25 cellular contexts compared by ENCODE assay signal in the genomic region with DNA sequence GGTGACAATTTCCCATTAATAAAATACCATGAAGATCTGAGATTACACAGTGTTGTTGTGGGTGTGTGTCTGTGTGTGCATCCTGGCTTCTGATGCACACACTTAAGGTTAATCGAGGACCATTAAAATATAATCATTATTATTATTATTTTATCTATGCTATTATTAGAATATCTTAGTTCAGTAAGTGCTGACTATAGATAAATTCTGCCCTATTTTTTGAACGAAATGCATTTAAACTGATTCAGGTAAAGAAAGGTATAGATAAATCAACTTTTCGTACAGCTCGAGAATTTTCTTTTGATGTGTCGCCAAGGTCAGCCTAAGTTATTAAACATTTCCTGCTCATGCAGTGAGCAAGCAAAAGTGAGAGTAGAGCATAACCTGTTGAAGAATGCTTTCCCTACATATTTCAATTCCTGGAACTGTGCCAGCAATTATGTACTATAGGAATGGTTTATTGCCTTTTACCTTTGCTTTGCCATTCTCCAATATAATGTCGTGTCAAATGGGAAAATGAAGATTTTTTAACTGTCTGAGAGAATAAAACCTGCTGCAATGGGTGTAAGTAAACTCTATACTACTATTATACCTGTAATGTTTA. TPM values are rescaled to one million over a fixed set of nuclear protein-coding genes. Genes with fewer than 3 reads are reported as not detected.
DNase-seq lines count a peak whose midpoint lies in the region; ATAC-seq, FAIRE-seq and TF ChIP-seq lines count a peak whose summit lies in the region.
"Had no signal": no experiment of that assay in that cellular context is flagged by ENCODE, and none has a peak within 500 bp of the region (broad histone marks: within the 10 kb centered on the region; RNA-seq: fewer than 3 reads in every experiment).

No MANE protein-coding gene starts in this region.

- H3K4me3 ChIP-seq in K562: no peak overlapping the region
- H3K4me3 ChIP-seq: MG63, PC-9, SJCRH30 had no signal

- ATAC-seq in K562: no peak
- ATAC-seq: CD8-positive, alpha-beta T cell; Right ventricle myocardium inferior; SK-N-SH treated with all-trans-retinoic acid at 6 μM for 48 hours; T-helper 17 cell had no signal

- H3K9ac ChIP-seq in K562 (ENCODE audit: insufficient read depth in 1 of 2, low read depth in 2 of 2, low read length in 2 of 2): no peak overlapping the region

- H2AFZ ChIP-seq in K562 (ENCODE audit: low read depth, low read length): no peak overlapping the region
- H2AFZ ChIP-seq: PC-9 had no signal

- H3K36me3 ChIP-seq in K562 (ENCODE audit: control insufficient read depth, insufficient read depth, low read length): no peaks in the 10 kb centered on the region
- H3K36me3 ChIP-seq: MG63, SJCRH30 had no signal

- WGBS in K562 (ENCODE audit: insufficient coverage, low coverage, missing lambda C conversion rate): 0% methylated on average over 6 of the region's 6 CpGs

- CTCF ChIA-PET in K562 (lab: Yijun Ruan, JAX; ENCODE audit: low intra/inter-chr PET ratio): no interaction called here

- TF ChIP-seq EP300 in Ishikawa (IDR thresholded peaks at IDR 0.05; ENCODE audit: borderline replicate concordance): no peak
- TF ChIP-seq EP300 in K562 (IDR thresholded peaks at IDR 0.05; ENCODE audit: low read length): no peak

- intact Hi-C loops in K562 (cut with micrococcal nuclease): no loop called here

- no peak for TF ChIP-seq CTCF in K562 (IDR thresholded peaks at IDR 0.05 in 2 of 3, conservative IDR thresholded peaks at IDR 0.05 in 1 of 3; ENCODE audit: insufficient read depth in 2 of 3, low read depth in 1 of 3, low read length in 3 of 3)

- no peaks in the 10 kb centered on the region for H3K9me3 ChIP-seq in K562 (replicated peaks; ENCODE audit: control insufficient read depth, insufficient read depth, low read depth, low read length)
- H3K9me3 ChIP-seq: Caco-2, MG63, SJCRH30 had no signal

- POLR2A ChIA-PET in K562 (lab: Yijun Ruan, JAX): no interaction called here

- H3K27me3 ChIP-seq in K562 (ENCODE audit: control insufficient read depth in 2 of 2, insufficient read depth in 2 of 2, low read length in 2 of 2): no peaks in the 10 kb centered on the region
- H3K27me3 ChIP-seq: MG63, SJCRH30 had no signal

- no peak overlapping the region for H3K4me3 Mint-ChIP-seq in immature natural killer cell
- H3K4me3 Mint-ChIP-seq: B cell; CD8-positive, alpha-beta T cell; T-helper 17 cell had no signal

- no peaks in the 10 kb centered on the region for H3K4me1 Mint-ChIP-seq in immature natural killer cell
- H3K4me1 Mint-ChIP-seq: B cell, T-helper 17 cell had no signal

- in situ Hi-C loops in K562 (cut with MboI): no loop called here

- no TSS peak for BruUV-seq in K562 (replicated peaks; lab: Mats Ljungman, UMichigan)

- no peak overlapping the region for H3K4me2 ChIP-seq in K562 (ENCODE audit: insufficient read depth, low read length)
- H3K4me2 ChIP-seq: PC-9 had no signal

- no peak overlapping the region for H3K27ac ChIP-seq in K562 (ENCODE audit: extremely low read depth, low read depth, low read length)
- H3K27ac ChIP-seq: C4-2B, PC-9, SJCRH30 had no signal

- H3K9me3 Mint-ChIP-seq in immature natural killer cell: peaks cover 3 to 34% (median 19%) of the 10 kb centered on the region in 6 donors
- H3K9me3 Mint-ChIP-seq: CD8-positive, alpha-beta T cell had no signal

- no peaks in the 10 kb centered on the region for H3K79me2 ChIP-seq in K562 (ENCODE audit: control insufficient read depth, insufficient read depth, low read length)

- no peak for FAIRE-seq in K562 (lab: Jason Lieb, UNC)
- FAIRE-seq: GM18507, H54 had no signal

- TF ChIP-seq RAD21 in Ishikawa (IDR thresholded peaks at IDR 0.05; ENCODE audit: low read depth): no peak
- no peak for TF ChIP-seq RAD21 in K562 (CRISPR knock-in tag; conservative IDR thresholded peaks at IDR 0.05 in 1 of 2, IDR thresholded peaks at IDR 0.05 in 1 of 2)

- H3K4me1 ChIP-seq in K562 (replicated peaks in 1 of 2; ENCODE audit: control insufficient read depth in 2 of 2, insufficient read depth in 2 of 2, low read length in 2 of 2): no peaks in the 10 kb centered on the region
- H3K4me1 ChIP-seq: Caco-2, SJCRH30 had no signal

- peaks cover 0 to 3% (median 0%) of the 10 kb centered on the region in 3 donors for H3K36me3 Mint-ChIP-seq in immature natural killer cell
- H3K36me3 Mint-ChIP-seq: CD8-positive, alpha-beta T cell had no signal

- TF ChIP-seq POLR2A in K562 (conservative IDR thresholded peaks at IDR 0.05): no peak

- H3K9me1 ChIP-seq in K562 (ENCODE audit: control insufficient read depth, insufficient read depth, low read length): no peaks in the 10 kb centered on the region

- H3K27ac Mint-ChIP-seq in immature natural killer cell: no peak overlapping the region
- H3K27ac Mint-ChIP-seq: B cell; CD8-positive, alpha-beta T cell; T-helper 17 cell had no signal

- DNase-seq in NCI-H748 (lab: John Stamatoyannopoulos, UW; ENCODE audit: unreplicated experiment): peak; percentile 52
- DNase-seq in NCI-H748 treated with DMSO at 0.1 percent for 48 hours (lab: John Stamatoyannopoulos, UW): no peak
- peak in 2 of 4 experiments; percentile 13 to 14 for DNase-seq in K562 (ENCODE audit: extremely low read depth in 1 of 4, low spot score in 3 of 4)
- no peak for DNase-seq in immature natural killer cell
- no peak for DNase-seq in activated CD4-positive, alpha-beta T cell treated with anti-CD3 and anti-CD28 coated beads, Interleukin-2, amount 50 U/mL, for 1 hour
- no peak for DNase-seq in epidermal melanocyte (ENCODE audit: insufficient read length, low spot score)
- DNase-seq: Caco-2; CD8-positive, alpha-beta T cell; KBM-7; MG63; NCI-H1694 treated with DMSO at 0.1 percent for 48 hours; NCI-H2081; NCI-H510A; NCI-H774; PC-9; SJCRH30; T-helper 17 cell had no signal

- H4K20me1 ChIP-seq in K562 (replicated peaks; ENCODE audit: control insufficient read depth, insufficient read depth, low read length): no peaks in the 10 kb centered on the region

- H3K27me3 Mint-ChIP-seq in immature natural killer cell (ENCODE audit: low read depth in 3 of 3): peaks cover 0 to 2% (median 2%) of the 10 kb centered on the region in 3 donors
- H3K27me3 Mint-ChIP-seq: B cell, T-helper 17 cell had no signal

TF ChIP-seq in Ishikawa, 13 proteins besides CTCF, POLR2A, EP300 and RAD21:
- TF ChIP-seq NFIC (IDR thresholded peaks at IDR 0.05) (peak; percentile 68), TAF1 (IDR thresholded peaks at IDR 0.05; ENCODE audit: low read depth) (no peak), EGR1 (IDR thresholded peaks at IDR 0.05) (no peak)

TF ChIP-seq in K562, 482 proteins besides CTCF, POLR2A, EP300 and RAD21 (continues in another document):
- TF ChIP-seq, protein P1, sequence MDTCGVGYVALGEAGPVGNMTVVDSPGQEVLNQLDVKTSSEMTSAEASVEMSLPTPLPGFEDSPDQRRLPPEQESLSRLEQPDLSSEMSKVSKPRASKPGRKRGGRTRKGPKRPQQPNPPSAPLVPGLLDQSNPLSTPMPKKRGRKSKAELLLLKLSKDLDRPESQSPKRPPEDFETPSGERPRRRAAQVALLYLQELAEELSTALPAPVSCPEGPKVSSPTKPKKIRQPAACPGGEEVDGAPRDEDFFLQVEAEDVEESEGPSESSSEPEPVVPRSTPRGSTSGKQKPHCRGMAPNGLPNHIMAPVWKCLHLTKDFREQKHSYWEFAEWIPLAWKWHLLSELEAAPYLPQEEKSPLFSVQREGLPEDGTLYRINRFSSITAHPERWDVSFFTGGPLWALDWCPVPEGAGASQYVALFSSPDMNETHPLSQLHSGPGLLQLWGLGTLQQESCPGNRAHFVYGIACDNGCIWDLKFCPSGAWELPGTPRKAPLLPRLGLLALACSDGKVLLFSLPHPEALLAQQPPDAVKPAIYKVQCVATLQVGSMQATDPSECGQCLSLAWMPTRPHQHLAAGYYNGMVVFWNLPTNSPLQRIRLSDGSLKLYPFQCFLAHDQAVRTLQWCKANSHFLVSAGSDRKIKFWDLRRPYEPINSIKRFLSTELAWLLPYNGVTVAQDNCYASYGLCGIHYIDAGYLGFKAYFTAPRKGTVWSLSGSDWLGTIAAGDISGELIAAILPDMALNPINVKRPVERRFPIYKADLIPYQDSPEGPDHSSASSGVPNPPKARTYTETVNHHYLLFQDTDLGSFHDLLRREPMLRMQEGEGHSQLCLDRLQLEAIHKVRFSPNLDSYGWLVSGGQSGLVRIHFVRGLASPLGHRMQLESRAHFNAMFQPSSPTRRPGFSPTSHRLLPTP (IDR thresholded peaks at IDR 0.05; ENCODE audit: borderline replicate concordance, extremely low read depth, insufficient read length): no peak
- TF ChIP-seq ZNF316 (IDR thresholded peaks at IDR 0.05) (peak; percentile 13; the same call in 1 of the 2 replicates), SP1 (CRISPR knock-in tag; IDR thresholded peaks at IDR 0.05) (no peak), ZNF740 (CRISPR knock-in tag; IDR thresholded peaks at IDR 0.05) (no peak), ZNF740 (tag; IDR thresholded peaks at IDR 0.05) (no peak), SETDB1 (IDR thresholded peaks at IDR 0.05; ENCODE audit: low read length) (no peak), ARHGAP35 (IDR thresholded peaks at IDR 0.05; ENCODE audit: partially characterized antibody) (no peak), MXI1 (IDR thresholded peaks at IDR 0.05; ENCODE audit: low read depth, low read length) (no peak)

RNA-seq across cellular contexts. Expression of gene KCNJ3, which starts 25.8 kb away (rescaled TPM):
- not detected in 2 replicates for total RNA-seq in K562 (2011; cell fraction: chromatin; rRNA removed; ENCODE audit: low replicate concordance)
- not detected in 2 replicates for total RNA-seq in K562 (2011; cell fraction: nucleolus; rRNA removed)
- not detected in 2 replicates for total RNA-seq in K562 (2011; cell fraction: nucleoplasm; rRNA removed)
- total RNA-seq in K562 (2014; rRNA removed): not detected in 2 replicates
- not detected in 2 replicates for total RNA-seq in K562 (2014; rRNA removed; fragmentation: Illumina TruSeq; extraction: Trizol)
- not detected in 2 replicates for total RNA-seq in K562 (2015; rRNA removed; fragmentation: Illumina TruSeq; extraction: Trizol)
- total RNA-seq in K562 (2021): not detected in 2 replicates
- polyA plus RNA-seq in K562 (2011; rRNA removed): not detected in 2 replicates
- not detected in 2 replicates for polyA plus RNA-seq in K562 (2011; cell fraction: cytosol; rRNA removed)
- not detected in 2 replicates for polyA plus RNA-seq in K562 (2011; cell fraction: nucleus; rRNA removed)
- not detected in 2 replicates for polyA plus RNA-seq in K562 (2012)
- not detected in 2 replicates for polyA plus RNA-seq in K562 (2014; fragmentation: Illumina TruSeq; extraction: Trizol)
- polyA plus RNA-seq in K562 (2014; fragmentation: Nextera tagmentation; extraction: Ambion mirVana): not detected
- polyA plus RNA-seq in K562 (2014; rRNA removed): not detected in 2 replicates
- polyA minus RNA-seq in K562 (2011; rRNA and poly(A)+ RNA removed): not detected in 2 replicates
- not detected in 2 replicates for polyA minus RNA-seq in K562 (2011; cell fraction: cytosol; rRNA and poly(A)+ RNA removed)
- polyA minus RNA-seq in K562 (2011; cell fraction: nucleus; rRNA and poly(A)+ RNA removed): not detected in 2 replicates
- polyA plus RNA-seq in immature natural killer cell: not detected
- total RNA-seq: B cell; Caco-2; CD8-positive, alpha-beta T cell; PC-9; RPMI7951; SJCRH30; T-helper 17 cell had no signal
